10 cellular contexts compared by ENCODE assay signal in genomic region chr6:5486214-5486613, GRCh38.
DNase-seq lines count a peak whose midpoint lies in the region; ATAC-seq and TF ChIP-seq lines count a peak whose summit lies in the region.
"Had no signal": no experiment of that assay in that cellular context is flagged by ENCODE, and none has a peak within 500 bp of the region (broad histone marks: within the 10 kb centered on the region; RNA-seq: fewer than 3 reads in every experiment).

No MANE protein-coding gene starts in this region.

- H3K4me3 ChIP-seq in PC-9, result no peak overlapping the region

- no peaks in the 10 kb centered on the region for H3K9me2 ChIP-seq in PC-9 (ENCODE audit: insufficient read depth)

- H2AFZ ChIP-seq in PC-9, result no peak overlapping the region

- H3K79me2 ChIP-seq in PC-9 (ENCODE audit: low read depth), result no peaks in the 10 kb centered on the region

- no peaks in the 10 kb centered on the region for H3K4me1 ChIP-seq in PC-9 (replicated peaks; ENCODE audit: insufficient read depth)

- intact Hi-C loops in PC-9 (cut with micrococcal nuclease; ENCODE audit: unreplicated experiment), result no loop called here

- no peak overlapping the region for H3K27ac ChIP-seq in PC-9

- DNase-seq in NCI-H2029 (lab: John Stamatoyannopoulos, UW) (no peak), PC-9 (no peak), Ammon's horn (ENCODE audit: low spot score) (no peak), epidermal melanocyte (ENCODE audit: insufficient read length, low spot score) (no peak)
- DNase-seq: activated CD4-positive, alpha-beta T cell treated with anti-CD3 and anti-CD28 coated beads for 4 hours; Right ventricle myocardium superior had no signal

- no peak overlapping the region for H3K4me2 ChIP-seq in PC-9

- no peak for TF ChIP-seq CTCF in PC-9 (conservative IDR thresholded peaks at IDR 0.05)

- ATAC-seq in GM18498 (IDR thresholded peaks at IDR 0.05; ENCODE audit: unreplicated experiment) (peak; percentile 89), GM19395 (IDR thresholded peaks at IDR 0.05; ENCODE audit: unreplicated experiment) (peak; percentile 98), HG02840 (IDR thresholded peaks at IDR 0.05; ENCODE audit: low FRiP score, unreplicated experiment) (peak; percentile 93), HG03520 (IDR thresholded peaks at IDR 0.05; ENCODE audit: unreplicated experiment) (peak; percentile 97)

- CTCF ChIA-PET in PC-9 (lab: Charles Lee), result interaction anchor here (0.9 kb wide), 1 partner anchor 15 kb away, joined by 3 read pairs; no protein-coding TSS in a partner anchor

- no peaks in the 10 kb centered on the region for H3F3A ChIP-seq in PC-9 (ENCODE audit: insufficient read depth, low read depth)

- no peaks in the 10 kb centered on the region for H4K20me1 ChIP-seq in PC-9 (ENCODE audit: insufficient read depth)

- POLR2A ChIA-PET in PC-9 (lab: Charles Lee; ENCODE audit: unreplicated experiment), result no interaction called here

- H3K9me3 ChIP-seq in PC-9 (ENCODE audit: insufficient read depth, low read depth), result no peaks in the 10 kb centered on the region

- H3K36me3 ChIP-seq in PC-9 (ENCODE audit: low read depth), result no peaks in the 10 kb centered on the region

- BruUV-seq in PC-9 (replicated peaks; lab: Mats Ljungman, UMichigan), result no TSS peak

- H3K27me3 ChIP-seq in PC-9 (ENCODE audit: insufficient read depth, low read depth), result no peaks in the 10 kb centered on the region
